Comparison of ENCODE assay signal across 14 cellular contexts in genomic region chr4:47577779-47578553, GRCh38.
A peak's percentile ranks its signal among the peaks of the same experiment; 100 is the strongest.
DNase-seq lines count a peak whose midpoint lies in the region; ATAC-seq and TF ChIP-seq lines count a peak whose summit lies in the region.
"Had no signal": no experiment of that assay in that cellular context is flagged by ENCODE, and none has a peak within 500 bp of the region (broad histone marks: within the 10 kb centered on the region; RNA-seq: fewer than 3 reads in every experiment).

No MANE protein-coding gene starts in this region.

- H3K27me3 ChIP-seq in heart right ventricle (no peaks in the 10 kb centered on the region), uterus (no peaks in the 10 kb centered on the region)

- peak overlapping the region; percentile 92 for H3K27ac Mint-ChIP-seq in osteocyte (ENCODE audit: unreplicated experiment)

- DNase-seq in brain pericyte (ENCODE audit: low read depth, low spot score) (peak; percentile 17), heart right ventricle (peak in 1 of 2 donors; percentile 6), osteocyte (ENCODE audit: extremely low spot score, unreplicated experiment) (no peak), uterus (peak in 1 of 2 donors; percentile 44), iPS-NIHi11 (ENCODE audit: low spot score) (no peak), omental fat pad (ENCODE audit: low spot score) (no peak)
- DNase-seq: activated CD4-positive, alpha-beta T cell treated with anti-CD3 and anti-CD28 coated beads, Interleukin-2, amount 50 U/mL, for 4 hours; activated gamma-delta T cell treated with Interleukin-2 at 50 U/mL for 16 hours; COR-L47; NCI-H1694; SW 1271 had no signal

- H3K4me1 ChIP-seq in heart right ventricle (peaks cover 0 to 33% (median 14%) of the 10 kb centered on the region in 9 donors), uterus (no peaks in the 10 kb centered on the region)
- H3K4me1 ChIP-seq: parathyroid adenoma had no signal

- H3K9me3 Mint-ChIP-seq in osteocyte (ENCODE audit: unreplicated experiment): peaks cover 4% of the 10 kb centered on the region

- H3K27me3 Mint-ChIP-seq in osteocyte (ENCODE audit: unreplicated experiment): no peaks in the 10 kb centered on the region

- no peak overlapping the region for H3K4me3 ChIP-seq in heart right ventricle
- no peak overlapping the region for H3K4me3 ChIP-seq in uterus

- H3K36me3 Mint-ChIP-seq in osteocyte (ENCODE audit: unreplicated experiment): peaks cover 52% of the 10 kb centered on the region

- H3K9me3 ChIP-seq in heart right ventricle (no peaks in the 10 kb centered on the region), uterus (no peaks in the 10 kb centered on the region)

- intact Hi-C loops in heart right ventricle (cut with DNase I) (no loop called here), uterus (cut with DNase I; ENCODE audit: low total_unique reads) (no loop called here)

- TF ChIP-seq CTCF in heart right ventricle (IDR thresholded peaks at IDR 0.05): no peak
- TF ChIP-seq CTCF in osteocyte (IDR thresholded peaks at IDR 0.05): no peak
- TF ChIP-seq CTCF in uterus (IDR thresholded peaks at IDR 0.05): no peak
- no peak for TF ChIP-seq CTCF in omental fat pad (IDR thresholded peaks at IDR 0.05)

- 40 to 53% methylated on average over 7 of the region's 7 CpGs for WGBS in heart right ventricle, 2 donors

- H3K4me3 Mint-ChIP-seq in osteocyte (ENCODE audit: unreplicated experiment): peak overlapping the region; percentile 23

- peak in 1 of 2 donors; percentile 45 for TF ChIP-seq POLR2A in uterus (IDR thresholded peaks at IDR 0.05)

- peak overlapping the region; percentile 1 to 93 (median 78) for H3K27ac ChIP-seq in heart right ventricle
- peak overlapping the region; percentile 61 to 92 for H3K27ac ChIP-seq in uterus
- H3K27ac ChIP-seq: parathyroid adenoma had no signal

- H3K36me3 ChIP-seq in heart right ventricle: peaks cover 0 to 98% (median 38%) of the 10 kb centered on the region in 9 donors
- no peaks in the 10 kb centered on the region for H3K36me3 ChIP-seq in uterus

- ATAC-seq in heart right ventricle (peak; percentile 47 to 96 (median 90)), omental fat pad (ENCODE audit: low FRiP score) (no peak), GM21737 (IDR thresholded peaks at IDR 0.05; ENCODE audit: unreplicated experiment) (no peak)
- ATAC-seq: HCT116 had no signal

- H3K4me1 Mint-ChIP-seq in osteocyte (ENCODE audit: unreplicated experiment): peaks cover 31% of the 10 kb centered on the region

Comparison
In these comparisons a context has a peak if more than half of its experiments do, and no peak if none do; other contexts are left out.
1. ATAC-seq: peak in heart right ventricle (8 of 8); none in omental fat pad (single experiment) and GM21737 (single experiment).